Comparison of ENCODE assay signal across 9 cellular contexts in the genomic region with DNA sequence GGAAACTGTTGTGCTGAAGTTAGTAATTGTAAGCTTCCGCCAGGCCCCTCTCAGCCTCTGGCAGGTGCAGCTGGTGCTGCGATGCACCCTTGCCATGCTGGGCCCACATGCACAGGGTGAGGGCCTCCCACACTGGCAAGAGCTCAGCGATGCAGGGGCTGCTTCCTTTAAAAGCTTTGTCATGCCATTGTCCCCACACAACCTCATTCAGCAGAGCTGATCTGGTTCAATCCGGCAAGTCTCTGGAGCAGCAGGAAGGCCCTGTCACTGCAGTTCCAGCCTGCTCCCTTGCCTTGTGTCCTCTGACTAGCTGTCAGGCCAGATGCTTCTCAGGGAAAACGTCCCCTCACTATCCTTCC.
DNase-seq lines count a peak whose midpoint lies in the region; ATAC-seq and TF ChIP-seq lines count a peak whose summit lies in the region.
"Had no signal": no experiment of that assay in that cellular context is flagged by ENCODE, and none has a peak within 500 bp of the region (broad histone marks: within the 10 kb centered on the region; RNA-seq: fewer than 3 reads in every experiment).

No MANE protein-coding gene starts in this region.

- dilution Hi-C loops in IMR-90 (cut with HindIII; ENCODE audit: low sequenced_read_pairs, unreplicated experiment): no loop called here

- DNase-seq in IMR-90 (no peak), WTC11 (ENCODE audit: low spot score) (no peak)
- DNase-seq in activated CD8-positive, alpha-beta T cell treated with anti-CD3 and anti-CD28 coated beads for 36 hours: no peak
- DNase-seq in activated CD8-positive, alpha-beta memory T cell treated with anti-CD3 and anti-CD28 coated beads for 24 hours: no peak
- DNase-seq: stimulated activated CD4-positive, alpha-beta T cell treated with anti-CD3 and anti-CD28 coated beads, Interleukin-12 subunit alpha, Interleukin-12 subunit beta, amount 100 ng/mL, for 4 hours had no signal

- no peaks in the 10 kb centered on the region for H4K20me1 ChIP-seq in IMR-90 (ENCODE audit: insufficient read depth, low read length)

- no peak overlapping the region for H3K14ac ChIP-seq in IMR-90 (replicated peaks; ENCODE audit: low read depth, low read length)

- intact Hi-C loops in IMR-90 (cut with micrococcal nuclease): no loop called here
- intact Hi-C loops in activated CD8-positive, alpha-beta T cell treated with anti-CD3 and anti-CD28 coated beads for 36 hours (cut with micrococcal nuclease): no loop called here

- H3K36me3 ChIP-seq in IMR-90 (ENCODE audit: control insufficient read depth, insufficient read depth, low read length): peaks cover 17% of the 10 kb centered on the region
- H3K36me3 ChIP-seq in stomach smooth muscle (ENCODE audit: control insufficient read depth in 2 of 2, insufficient read depth in 2 of 2, low read length in 2 of 2): peaks cover 0 to 8% of the 10 kb centered on the region in 2 donors

- BruUV-seq in IMR-90 (replicated peaks; lab: Mats Ljungman, UMichigan): no TSS peak

- H4K91ac ChIP-seq in IMR-90 (ENCODE audit: insufficient read depth, low read depth, low read length): no peak overlapping the region

- H3K9me1 ChIP-seq in IMR-90 (ENCODE audit: insufficient read depth, low read length): peaks cover 15% of the 10 kb centered on the region

- no peaks in the 10 kb centered on the region for H3K27me3 Mint-ChIP-seq in WTC11 (ENCODE audit: low read depth)
- no peaks in the 10 kb centered on the region for H3K27me3 Mint-ChIP-seq in activated CD8-positive, alpha-beta T cell treated with anti-CD3 and anti-CD28 coated beads for 36 hours

- no peak overlapping the region for H2BK20ac ChIP-seq in IMR-90 (ENCODE audit: low read depth, low read length)

- H2BK5ac ChIP-seq in IMR-90 (ENCODE audit: low read depth, low read length, poor library complexity, severe bottlenecking): no peak overlapping the region

- TF ChIP-seq POLR2A in IMR-90 (IDR thresholded peaks at IDR 0.05; ENCODE audit: low read depth, low read length): no peak

- H2BK15ac ChIP-seq in IMR-90 (ENCODE audit: low read depth, low read length): no peak overlapping the region

- H3K4me3 ChIP-seq in IMR-90 (ENCODE audit: insufficient read depth, low read depth, low read length) (no peak overlapping the region), stomach smooth muscle (ENCODE audit: low read length in 2 of 2) (peak overlapping the region in 1 of 2 donors; percentile 22)

- CTCF ChIA-PET in IMR-90 (lab: Yijun Ruan, JAX) (interaction anchor here (1.2 kb wide), 1 partner anchor 283 kb away, joined by 4 read pairs; a partner anchor contains a TSS), WTC11 (lab: Charles Lee) (interaction anchor here (1.0 to 1.2 kb wide), 3 partner anchors 107 to 471 kb away, joined by 3 to 6 read pairs (median 4); no protein-coding TSS in a partner anchor)
- CTCF ChIA-PET in activated CD8-positive, alpha-beta T cell treated with anti-CD3 and anti-CD28 coated beads for 36 hours (lab: Charles Lee): no interaction called here

- H3K27ac Mint-ChIP-seq in WTC11: peak overlapping the region; percentile 49
- H3K27ac Mint-ChIP-seq in activated CD8-positive, alpha-beta T cell treated with anti-CD3 and anti-CD28 coated beads for 36 hours: no peak overlapping the region

- no peaks in the 10 kb centered on the region for H3K4me1 Mint-ChIP-seq in WTC11
- H3K4me1 Mint-ChIP-seq in activated CD8-positive, alpha-beta T cell treated with anti-CD3 and anti-CD28 coated beads for 36 hours (ENCODE audit: low read depth): no peaks in the 10 kb centered on the region

- POLR2A ChIA-PET in IMR-90 (lab: Charles Lee; ENCODE audit: unreplicated experiment): no interaction called here
- POLR2A ChIA-PET in WTC11 (lab: Charles Lee): no interaction called here
- POLR2A ChIA-PET in activated CD8-positive, alpha-beta T cell treated with anti-CD3 and anti-CD28 coated beads for 36 hours (lab: Charles Lee): interaction anchor here (1.1 kb wide), 1 partner anchor 11 kb away, joined by 3 read pairs; no protein-coding TSS in a partner anchor

- no peak overlapping the region for H3K18ac ChIP-seq in IMR-90 (ENCODE audit: low read depth, low read length)

- H3K23ac ChIP-seq in IMR-90 (ENCODE audit: low read depth, low read length): no peak overlapping the region; the same call in 1 of the 2 replicates

- peaks cover 20% of the 10 kb centered on the region for H3K36me3 Mint-ChIP-seq in WTC11
- peaks cover 16% of the 10 kb centered on the region for H3K36me3 Mint-ChIP-seq in activated CD8-positive, alpha-beta T cell treated with anti-CD3 and anti-CD28 coated beads for 36 hours (ENCODE audit: low read depth)

- 0 out of 2 replicates have a peak overlapping the region, but pooled peaks have one; percentile 0 for H3K4ac ChIP-seq in IMR-90 (ENCODE audit: low read depth, low read length)

- H2AFZ ChIP-seq in IMR-90 (replicated peaks; ENCODE audit: low read length, poor library complexity): no peak overlapping the region

- TF ChIP-seq RAD21 in IMR-90 (IDR thresholded peaks at IDR 0.05; ENCODE audit: low read length): no peak

- no peak overlapping the region; the same call in 1 of the 2 replicates for H2BK120ac ChIP-seq in IMR-90 (ENCODE audit: low read depth, low read length)

- H3K9me3 Mint-ChIP-seq in WTC11: peaks cover 12% of the 10 kb centered on the region
- H3K9me3 Mint-ChIP-seq in activated CD8-positive, alpha-beta T cell treated with anti-CD3 and anti-CD28 coated beads for 36 hours: no peaks in the 10 kb centered on the region

- peak; percentile 22; the same call in 1 of the 2 replicates for ATAC-seq in IMR-90 (ENCODE audit: low read depth)
- peak; percentile 47 for ATAC-seq in WTC11
- no peak for ATAC-seq in activated CD8-positive, alpha-beta T cell treated with anti-CD3 and anti-CD28 coated beads for 36 hours
- ATAC-seq in GM21723 (IDR thresholded peaks at IDR 0.05; ENCODE audit: unreplicated experiment): no peak
- ATAC-seq in GM19035 (IDR thresholded peaks at IDR 0.05; ENCODE audit: unreplicated experiment): no peak

- no peak overlapping the region for H2AK5ac ChIP-seq in IMR-90 (ENCODE audit: low read depth, low read length)

- H3K9ac ChIP-seq in IMR-90 (ENCODE audit: low read depth, low read length) (no peak overlapping the region), stomach smooth muscle (ENCODE audit: low read length in 2 of 2) (peak overlapping the region; percentile 29 to 52)

- no peaks in the 10 kb centered on the region for H3K27me3 ChIP-seq in IMR-90 (ENCODE audit: control insufficient read depth, insufficient read depth, low read length)
- H3K27me3 ChIP-seq in layer of hippocampus (ENCODE audit: control insufficient read depth, insufficient read depth, low read length): no peaks in the 10 kb centered on the region
- no peaks in the 10 kb centered on the region for H3K27me3 ChIP-seq in stomach smooth muscle (ENCODE audit: control insufficient read depth in 1 of 2, insufficient read depth in 2 of 2, low read length in 2 of 2)

- H3K4me1 ChIP-seq in IMR-90 (ENCODE audit: control insufficient read depth, insufficient read depth, low read length): peaks cover 3% of the 10 kb centered on the region
- peaks cover 44% of the 10 kb centered on the region for H3K4me1 ChIP-seq in stomach smooth muscle (ENCODE audit: control insufficient read depth, insufficient read depth, low read length)

- no peak overlapping the region for H2AK9ac ChIP-seq in IMR-90 (replicated peaks; ENCODE audit: low read depth, low read length, poor library complexity)

- in situ Hi-C loops in IMR-90 (cut with MboI; ENCODE audit: low sequenced_read_pairs): no loop called here

- no peak overlapping the region for H3K56ac ChIP-seq in IMR-90 (ENCODE audit: extremely low read depth, insufficient read depth, low read length)

- H4K5ac ChIP-seq in IMR-90 (ENCODE audit: low read depth, low read length): no peak overlapping the region

- no peak overlapping the region for H3K4me3 Mint-ChIP-seq in WTC11
- H3K4me3 Mint-ChIP-seq in activated CD8-positive, alpha-beta T cell treated with anti-CD3 and anti-CD28 coated beads for 36 hours: no peak overlapping the region

- peaks cover 0 to under 1% of the 10 kb centered on the region in 2 experiments; a peak in 1 of 4 replicates for H3K79me1 ChIP-seq in IMR-90 (ENCODE audit: low read depth in 1 of 2, low read length in 2 of 2)

- no peak overlapping the region for H4K8ac ChIP-seq in IMR-90 (ENCODE audit: low read depth in 2 of 2, low read length in 2 of 2)

- no peak overlapping the region for H3K4me2 ChIP-seq in IMR-90 (ENCODE audit: low read depth, low read length)

- H3K27ac ChIP-seq in IMR-90 (ENCODE audit: insufficient read depth, low read length): no peak overlapping the region
- H3K27ac ChIP-seq in layer of hippocampus (ENCODE audit: low read depth, low read length): peak overlapping the region; percentile 22
- peak overlapping the region; percentile 85 for H3K27ac ChIP-seq in stomach smooth muscle (ENCODE audit: low read length)

- TF ChIP-seq CTCF in IMR-90 (conservative IDR thresholded peaks at IDR 0.05; ENCODE audit: low read depth, low read length) (no peak), WTC11 (IDR thresholded peaks at IDR 0.05) (no peak)
- no peak for TF ChIP-seq CTCF in activated CD8-positive, alpha-beta T cell treated with anti-CD3 and anti-CD28 coated beads for 36 hours (IDR thresholded peaks at IDR 0.05)

- WGBS in IMR-90 (ENCODE audit: extremely low coverage in 2 of 2, insufficient read length in 1 of 2), 2 experiments: 47% methylated on average over 3 of the region's 5 CpGs; no CpG with 5 or more reads in 1 of the 2 experiments

- H3K9me3 ChIP-seq in IMR-90 (ENCODE audit: control insufficient read depth, insufficient read depth, low read length) (no peaks in the 10 kb centered on the region), stomach smooth muscle (ENCODE audit: control insufficient read depth in 2 of 2, low read length in 2 of 2) (no peaks in the 10 kb centered on the region)

TF ChIP-seq in IMR-90, 13 proteins besides CTCF, POLR2A, EP300 and RAD21 (continues in another document):
- TF ChIP-seq MXI1 (IDR thresholded peaks at IDR 0.05; ENCODE audit: borderline replicate concordance, low read depth, low read length) (no peak), CEBPB (IDR thresholded peaks at IDR 0.05; ENCODE audit: low read depth, low read length) (no peak)

TF ChIP-seq in WTC11, 78 proteins besides CTCF, POLR2A, EP300 and RAD21 (continues in another document):
- TF ChIP-seq, protein P1, sequence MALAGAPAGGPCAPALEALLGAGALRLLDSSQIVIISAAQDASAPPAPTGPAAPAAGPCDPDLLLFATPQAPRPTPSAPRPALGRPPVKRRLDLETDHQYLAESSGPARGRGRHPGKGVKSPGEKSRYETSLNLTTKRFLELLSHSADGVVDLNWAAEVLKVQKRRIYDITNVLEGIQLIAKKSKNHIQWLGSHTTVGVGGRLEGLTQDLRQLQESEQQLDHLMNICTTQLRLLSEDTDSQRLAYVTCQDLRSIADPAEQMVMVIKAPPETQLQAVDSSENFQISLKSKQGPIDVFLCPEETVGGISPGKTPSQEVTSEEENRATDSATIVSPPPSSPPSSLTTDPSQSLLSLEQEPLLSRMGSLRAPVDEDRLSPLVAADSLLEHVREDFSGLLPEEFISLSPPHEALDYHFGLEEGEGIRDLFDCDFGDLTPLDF (CRISPR knock-in tag; IDR thresholded peaks at IDR 0.05): no peak

Comparison
In these comparisons a context has a peak if more than half of its experiments do, and no peak if none do; other contexts are left out.
1. ATAC-seq: peak in IMR-90 (single experiment) and WTC11 (single experiment); none in activated CD8-positive, alpha-beta T cell treated with anti-CD3 and anti-CD28 coated beads for 36 hours (single experiment), GM21723 (single experiment) and GM19035 (single experiment).